Comparison of ENCODE assay signal across 9 cellular contexts in genomic region chr13:113562085-113562749, GRCh38. TPM values are rescaled to one million over a fixed set of nuclear protein-coding genes. Genes with fewer than 3 reads are reported as not detected.
A peak's percentile ranks its signal among the peaks of the same experiment; 100 is the strongest.
DNase-seq lines count a peak whose midpoint lies in the region; ATAC-seq and TF ChIP-seq lines count a peak whose summit lies in the region.
"Had no signal": no experiment of that assay in that cellular context is flagged by ENCODE, and none has a peak within 500 bp of the region (broad histone marks: within the 10 kb centered on the region; RNA-seq: fewer than 3 reads in every experiment).

No MANE protein-coding gene starts in this region.

- TF ChIP-seq CTCF in OCI-LY3 (IDR thresholded peaks at IDR 0.05; ENCODE audit: low read depth, low read length) (peak; percentile 89), glutamatergic neuron (IDR thresholded peaks at IDR 0.05; ENCODE audit: partially characterized antibody, unreplicated experiment) (peak; percentile 28), ovary (IDR thresholded peaks at IDR 0.05) (peak in 2 of 3 donors; percentile 14 to 26)

- peak; percentile 88 for DNase-seq in ELF-1 (ENCODE audit: low read depth, low spot score)
- peak; percentile 67 for DNase-seq in HT1080 (ENCODE audit: low read depth)
- DNase-seq in activated naive CD4-positive, alpha-beta T cell treated with anti-CD3 and anti-CD28 coated beads, Interleukin-2, amount 50 U/mL, for 72 hours (ENCODE audit: low spot score in 2 of 2): peak; percentile 41 to 44
- peak; percentile 87 for DNase-seq in glutamatergic neuron
- DNase-seq in ovary: peak; percentile 54 to 80 (median 71)

- H3K4me1 Mint-ChIP-seq in glutamatergic neuron (ENCODE audit: low read depth, unreplicated experiment): no peaks in the 10 kb centered on the region

- H3K9me3 ChIP-seq in OCI-LY3 (ENCODE audit: insufficient read depth, low read length) (no peaks in the 10 kb centered on the region), ovary (no peaks in the 10 kb centered on the region)
- H3K9me3 ChIP-seq: suprapubic skin had no signal

- H3K79me2 ChIP-seq in OCI-LY3 (ENCODE audit: low read length): no peaks in the 10 kb centered on the region

- intact Hi-C loops in ovary (cut with DNase I): no loop called here

- no peak for TF ChIP-seq POLR2A in ovary (IDR thresholded peaks at IDR 0.05)

- H3K27ac Mint-ChIP-seq in activated naive CD4-positive, alpha-beta T cell treated with anti-CD3 and anti-CD28 coated beads, Interleukin-2, amount 50 U/mL, for 72 hours: no peak overlapping the region
- no peak overlapping the region for H3K27ac Mint-ChIP-seq in glutamatergic neuron (ENCODE audit: unreplicated experiment)

- H3K27me3 ChIP-seq in OCI-LY3 (ENCODE audit: low read depth, low read length) (no peaks in the 10 kb centered on the region), ovary (no peaks in the 10 kb centered on the region)
- H3K27me3 ChIP-seq: suprapubic skin had no signal

- no peaks in the 10 kb centered on the region for H3K36me3 Mint-ChIP-seq in activated naive CD4-positive, alpha-beta T cell treated with anti-CD3 and anti-CD28 coated beads, Interleukin-2, amount 50 U/mL, for 72 hours
- no peaks in the 10 kb centered on the region for H3K36me3 Mint-ChIP-seq in glutamatergic neuron (ENCODE audit: unreplicated experiment)

- no peak for TF ChIP-seq EP300 in ovary (IDR thresholded peaks at IDR 0.05)

- peak overlapping the region; percentile 68 for H3K4me2 ChIP-seq in OCI-LY3 (ENCODE audit: low read length)

- WGBS in ovary, 3 donors: 9 to 15% (median 14%) methylated on average over 13 to 14 of the region's 14 CpGs

- H3K27me3 Mint-ChIP-seq in glutamatergic neuron (ENCODE audit: unreplicated experiment): peaks cover 4% of the 10 kb centered on the region

- H2AFZ ChIP-seq in OCI-LY3 (ENCODE audit: low read depth, low read length): peak overlapping the region; percentile 60; the same call in 1 of the 2 replicates

- H3K4me3 Mint-ChIP-seq in glutamatergic neuron (ENCODE audit: unreplicated experiment): no peak overlapping the region

- H4K20me1 ChIP-seq in OCI-LY3 (ENCODE audit: insufficient read depth, low read length): no peaks in the 10 kb centered on the region

- peaks cover 4% of the 10 kb centered on the region for H3K4me1 ChIP-seq in OCI-LY3 (ENCODE audit: low read length)
- no peaks in the 10 kb centered on the region for H3K4me1 ChIP-seq in ovary (ENCODE audit: insufficient read depth)
- H3K4me1 ChIP-seq: suprapubic skin had no signal

- H3K27ac ChIP-seq in OCI-LY3 (ENCODE audit: low read length): no peak overlapping the region
- no peak overlapping the region for H3K27ac ChIP-seq in ovary
- H3K27ac ChIP-seq: suprapubic skin had no signal

- ATAC-seq in activated naive CD4-positive, alpha-beta T cell treated with anti-CD3 and anti-CD28 coated beads, Interleukin-2, amount 50 U/mL, for 72 hours: peak; percentile 46 to 69
- ATAC-seq in HG02763 (IDR thresholded peaks at IDR 0.05; ENCODE audit: unreplicated experiment): no peak
- no peak for ATAC-seq in GM18511 (IDR thresholded peaks at IDR 0.05; ENCODE audit: unreplicated experiment)

- no peaks in the 10 kb centered on the region for H3K9me3 Mint-ChIP-seq in activated naive CD4-positive, alpha-beta T cell treated with anti-CD3 and anti-CD28 coated beads, Interleukin-2, amount 50 U/mL, for 72 hours
- H3K9me3 Mint-ChIP-seq in glutamatergic neuron (ENCODE audit: unreplicated experiment): peaks cover 7% of the 10 kb centered on the region

- H3K36me3 ChIP-seq in OCI-LY3 (replicated peaks; ENCODE audit: low read depth, low read length): no peaks in the 10 kb centered on the region
- H3K36me3 ChIP-seq in ovary: no peaks in the 10 kb centered on the region
- H3K36me3 ChIP-seq: suprapubic skin had no signal

- H3K9ac ChIP-seq in OCI-LY3 (ENCODE audit: low read length): no peak overlapping the region

- peak overlapping the region; percentile 41 for H3K4me3 ChIP-seq in OCI-LY3 (ENCODE audit: low read length)
- no peak overlapping the region for H3K4me3 ChIP-seq in ovary
- H3K4me3 ChIP-seq: suprapubic skin had no signal

RNA-seq across cellular contexts. Expression of gene TFDP1, which starts 22.3 kb away (rescaled TPM):
- 148 and 182 TPM in 2 replicates for total RNA-seq in HT1080 (2014; rRNA removed; shearing (Covaris generic))
- polyA plus RNA-seq in HT1080 (2015; cell fraction: cytosol; rRNA removed): 196 and 227 TPM in 2 replicates
- 95.2 and 119 TPM in 2 replicates for polyA plus RNA-seq in HT1080 (2015; cell fraction: nucleus; rRNA removed)
- 100 to 1,000 TPM in 1 of 2 donors, 10 to 100 TPM in 1; 95.1 to 173 TPM for total RNA-seq in activated naive CD4-positive, alpha-beta T cell treated with anti-CD3 and anti-CD28 coated beads, Interleukin-2, amount 50 U/mL, for 72 hours
- 62.0 TPM for total RNA-seq in glutamatergic neuron (ENCODE audit: unreplicated experiment)
- 10 to 100 TPM in 6 of 7 donors, 1 to 10 TPM in 1; 8.8 to 45.6 (median 33.8) TPM for total RNA-seq in ovary
- polyA plus RNA-seq in ovary: 10 to 100 TPM; 22.2 to 40.5 TPM

Comparison
In these comparisons a context has a peak if more than half of its experiments do, and no peak if none do; other contexts are left out.
1. CTCF ChIP-seq: peak in every context shown above with its lines; median percentile 89 in OCI-LY3; 28 in glutamatergic neuron; 20 in ovary.
2. ATAC-seq: peak in activated naive CD4-positive, alpha-beta T cell treated with anti-CD3 and anti-CD28 coated beads, Interleukin-2, amount 50 U/mL, for 72 hours (2 of 2); none in HG02763 (single experiment) and GM18511 (single experiment).
3. Peak in every context shown above with its lines, with median percentiles within 50 percentile points of each other: DNase-seq.